Comparison of ENCODE assay signal across 9 cellular contexts in the genomic region with DNA sequence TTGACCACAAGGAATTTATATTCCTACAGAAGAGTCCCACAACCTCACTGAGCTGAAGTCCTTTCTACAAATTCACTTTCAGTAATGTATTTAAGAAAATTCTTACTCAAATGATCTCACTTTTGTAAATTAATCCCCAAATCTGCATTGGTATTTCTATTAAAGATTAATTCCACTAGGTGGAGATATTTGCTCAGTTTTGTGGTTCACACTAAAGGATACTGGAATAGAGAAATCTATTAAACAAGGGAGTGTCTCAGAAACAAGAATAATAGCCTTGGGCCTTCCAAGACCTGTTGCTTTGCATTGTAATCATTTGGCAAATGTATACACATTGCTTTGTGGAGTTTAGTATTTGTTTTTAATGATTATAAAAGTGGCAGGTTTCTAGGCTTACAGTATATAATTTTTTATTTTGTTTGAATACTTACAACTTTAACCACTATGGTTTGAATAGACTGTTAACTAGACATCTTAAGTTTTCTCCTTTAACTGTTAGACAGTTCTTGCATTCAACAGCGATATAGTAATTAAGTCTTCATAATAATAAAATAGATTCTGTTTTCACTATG. TPM values are rescaled to one million over a fixed set of nuclear protein-coding genes. Genes with fewer than 3 reads are reported as not detected.
DNase-seq lines count a peak whose midpoint lies in the region; ATAC-seq and TF ChIP-seq lines count a peak whose summit lies in the region.
"Had no signal": no experiment of that assay in that cellular context is flagged by ENCODE, and none has a peak within 500 bp of the region (broad histone marks: within the 10 kb centered on the region; RNA-seq: fewer than 3 reads in every experiment).

No MANE protein-coding gene starts in this region.

- no peaks in the 10 kb centered on the region for H3K36me3 ChIP-seq in BJ (ENCODE audit: control insufficient read depth, insufficient read depth, low read length)

- H3K4me1 Mint-ChIP-seq in immature natural killer cell, result peaks cover 6 to 19% of the 10 kb centered on the region in 2 donors

- 0 out of 2 replicates have a peak, but pooled peaks have one; percentile 13 for TF ChIP-seq CTCF in BJ (IDR thresholded peaks at IDR 0.05; ENCODE audit: insufficient read depth, low read depth, low read length)

- ATAC-seq in HG02623 (IDR thresholded peaks at IDR 0.05; ENCODE audit: unreplicated experiment), result peak; percentile 46
- no peak for ATAC-seq in HG02885 (IDR thresholded peaks at IDR 0.05; ENCODE audit: poor library complexity, unreplicated experiment)
- ATAC-seq in HG02763 (IDR thresholded peaks at IDR 0.05; ENCODE audit: unreplicated experiment), result no peak

- H3K9me3 Mint-ChIP-seq in immature natural killer cell, result no peaks in the 10 kb centered on the region
- H3K9me3 Mint-ChIP-seq: stimulated activated naive B cell treated with anti-CD40 and anti-IgM and Interleukin-4, amounts not matched to agents 10 μg/mL and 1 μg/mL and 100 μg/mL, for 72 hours had no signal

- no peaks in the 10 kb centered on the region for H3K36me3 Mint-ChIP-seq in immature natural killer cell
- H3K36me3 Mint-ChIP-seq: stimulated activated naive B cell treated with anti-CD40 and anti-IgM and Interleukin-4, amounts not matched to agents 10 μg/mL and 1 μg/mL and 100 μg/mL, for 72 hours had no signal

- H3K27me3 ChIP-seq in BJ (ENCODE audit: control insufficient read depth, insufficient read depth, low read length), result no peaks in the 10 kb centered on the region

- CTCF ChIA-PET in BJ (lab: Yijun Ruan, JAX), result interaction anchor here (0.9 to 1.7 kb wide), 4 partner anchors 629 to 688 kb away, joined by 3 to 7 read pairs (median 4); no protein-coding TSS in a partner anchor

- DNase-seq in BJ (ENCODE audit: low read depth) (no peak), SW480 (ENCODE audit: low spot score) (peak; percentile 25), immature natural killer cell (peak; percentile 19 to 40 (median 21)), GM19238 (ENCODE audit: insufficient read length, low spot score) (no peak)
- DNase-seq in stimulated activated CD4-positive, alpha-beta T cell treated with anti-CD3 and anti-CD28 coated beads, Interleukin-4, amount 100 ng/mL, for 24 hours, result no peak
- DNase-seq: stimulated activated naive B cell treated with anti-CD40 and anti-IgM and Interleukin-4, amounts not matched to agents 10 μg/mL and 1 μg/mL and 100 μg/mL, for 72 hours had no signal

- no peak overlapping the region for H3K27ac Mint-ChIP-seq in immature natural killer cell
- H3K27ac Mint-ChIP-seq: stimulated activated naive B cell treated with anti-CD40 and anti-IgM and Interleukin-4, amounts not matched to agents 10 μg/mL and 1 μg/mL and 100 μg/mL, for 72 hours had no signal

- H3K4me3 Mint-ChIP-seq in immature natural killer cell, result no peak overlapping the region
- H3K4me3 Mint-ChIP-seq: stimulated activated naive B cell treated with anti-CD40 and anti-IgM and Interleukin-4, amounts not matched to agents 10 μg/mL and 1 μg/mL and 100 μg/mL, for 72 hours had no signal

- H3K4me3 ChIP-seq in BJ (ENCODE audit: low read depth, low read length), result no peak overlapping the region

- peaks cover 7 to 21% (median 8%) of the 10 kb centered on the region in 3 donors for H3K27me3 Mint-ChIP-seq in immature natural killer cell (ENCODE audit: low read depth in 3 of 3)

- POLR2A ChIA-PET in BJ (lab: Charles Lee), result no interaction called here

RNA-seq across cellular contexts. Expression of a gene that starts 25.9 kb away (rescaled TPM):
- 0.23 and 3.3 TPM in 2 replicates for polyA plus RNA-seq in BJ (2011; rRNA removed)
- 2.8 and 4.2 TPM in 2 replicates for polyA minus RNA-seq in BJ (2011; rRNA and poly(A)+ RNA removed)
- under 1 TPM in 1 of 3 donors, not detected in 2; 0.72 TPM for polyA plus RNA-seq in immature natural killer cell

Comparison
In these comparisons a context has a peak if more than half of its experiments do, and no peak if none do; other contexts are left out.
1. DNase-seq: peak in SW480 (single experiment) and immature natural killer cell (3 of 3); none in BJ (single experiment), GM19238 (single experiment) and stimulated activated CD4-positive, alpha-beta T cell treated with anti-CD3 and anti-CD28 coated beads, Interleukin-4, amount 100 ng/mL, for 24 hours (single experiment).